In genomic region chr11:27535103-27535502, GRCh38 we compare ENCODE assay signal across 21 cellular contexts.
"Had no signal": no experiment of that assay in that cellular context is flagged by ENCODE, and none has a peak within 500 bp of the region (broad histone marks: within the 10 kb centered on the region; RNA-seq: fewer than 3 reads in every experiment).

No MANE protein-coding gene starts in this region.

- DNase-seq: colonic mucosa; cortex of kidney; dermis blood vessel endothelial cell; dorsolateral prefrontal cortex; effector CD4-positive, alpha-beta T cell; effector CD8-positive, alpha-beta T cell; effector memory CD4-positive, alpha-beta T cell; effector memory CD8-positive, alpha-beta T cell; endodermal cell; erythroblast; esophagus squamous epithelium; foreskin fibroblast; foreskin keratinocyte; foreskin melanocyte; gastrocnemius medialis; glutamatergic neuron; head of caudate nucleus; heart left ventricle; heart right ventricle had no signal

- ATAC-seq: effector memory CD8-positive, alpha-beta T cell; esophagus mucosa; foreskin keratinocyte; gastrocnemius medialis; gastroesophageal sphincter had no signal
